Comparison of ENCODE assay signal across 11 cellular contexts in genomic region chr13:40187324-40187795, GRCh38.
DNase-seq lines count a peak whose midpoint lies in the region; ATAC-seq lines count a peak whose summit lies in the region.
"Had no signal": no experiment of that assay in that cellular context is flagged by ENCODE, and none has a peak within 500 bp of the region (broad histone marks: within the 10 kb centered on the region; RNA-seq: fewer than 3 reads in every experiment).

No MANE protein-coding gene starts in this region.

- peak overlapping the region; percentile 22 for H3K4me3 ChIP-seq in Jurkat, Clone E6-1 (ENCODE audit: low read length)
- H3K4me3 ChIP-seq: gastroesophageal sphincter, lower lobe of right lung had no signal

- peak overlapping the region; percentile 58 for H3K27ac ChIP-seq in cingulate gyrus (ENCODE audit: low read depth, low read length)
- H3K27ac ChIP-seq: lower lobe of right lung had no signal

- no peak for ATAC-seq in GM19035 (IDR thresholded peaks at IDR 0.05; ENCODE audit: unreplicated experiment)
- ATAC-seq: gastroesophageal sphincter, lower lobe of right lung, right cardiac atrium had no signal

- peak; percentile 98 for DNase-seq in Jurkat, Clone E6-1 (ENCODE audit: low read depth, low spot score)
- DNase-seq in activated CD8-positive, alpha-beta memory T cell treated with anti-CD3 and anti-CD28 coated beads for 4 hours (ENCODE audit: low read depth in 2 of 2), result peak; percentile 44 to 46
- peak; percentile 45 for DNase-seq in stimulated activated CD8-positive, alpha-beta memory T cell treated with anti-CD3 and anti-CD28 coated beads, Interleukin-12 subunit alpha, Interleukin-12 subunit beta, amount 100 ng/mL, for 1 hour (ENCODE audit: low read depth)
- DNase-seq in kidney tubule cell (ENCODE audit: low spot score) (no peak), SW480 (ENCODE audit: low spot score) (no peak), NOMO-1 (lab: John Stamatoyannopoulos, UW; ENCODE audit: unreplicated experiment in 2 of 2) (no peak)
- DNase-seq: lower lobe of right lung, right cardiac atrium had no signal

Comparison
In these comparisons a context has a peak if more than half of its experiments do, and no peak if none do; other contexts are left out.
1. DNase-seq: peak in Jurkat, Clone E6-1 (single experiment), activated CD8-positive, alpha-beta memory T cell treated with anti-CD3 and anti-CD28 coated beads for 4 hours (2 of 2) and stimulated activated CD8-positive, alpha-beta memory T cell treated with anti-CD3 and anti-CD28 coated beads, Interleukin-12 subunit alpha, Interleukin-12 subunit beta, amount 100 ng/mL, for 1 hour (single experiment); none in kidney tubule cell (single experiment), SW480 (single experiment) and NOMO-1 (0 of 2).